In the genomic region with DNA sequence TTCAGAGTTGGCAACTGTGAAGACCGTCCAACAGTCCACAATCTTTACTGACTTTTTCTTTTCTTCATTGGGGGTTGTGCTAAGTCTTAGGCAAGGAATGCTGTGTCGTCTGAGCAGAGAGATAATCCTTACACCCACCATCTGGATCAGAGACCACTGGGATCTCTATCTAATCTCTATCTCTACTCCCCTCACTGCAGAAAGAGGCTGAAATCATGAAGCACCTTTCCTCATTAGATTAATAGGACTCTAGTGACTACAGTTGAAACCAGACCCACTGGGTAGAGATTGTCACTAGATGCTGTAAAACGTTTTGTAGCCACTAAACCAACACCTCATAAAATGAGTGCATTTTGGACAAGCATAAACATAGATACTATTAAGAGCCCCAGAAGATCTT, we compare ENCODE assay signal across 23 cellular contexts.
"Had no signal": no experiment of that assay in that cellular context is flagged by ENCODE, and none has a peak within 500 bp of the region (broad histone marks: within the 10 kb centered on the region; RNA-seq: fewer than 3 reads in every experiment).

No MANE protein-coding gene starts in this region.

- H3K9me3 Mint-ChIP-seq: dendritic cell treated with granulocyte-macrophage colony-stimulating factor and Interleukin-4, amounts not matched to agents 40 ng/mL and 50 ng/mL, for 4 days; effector memory CD8-positive, alpha-beta T cell; naive B cell had no signal

- H3K27ac Mint-ChIP-seq: dendritic cell treated with granulocyte-macrophage colony-stimulating factor and Interleukin-4, amounts not matched to agents 40 ng/mL and 50 ng/mL, for 4 days; effector memory CD8-positive, alpha-beta T cell; naive B cell; nephron had no signal

- H3K27me3 ChIP-seq: esophagus squamous epithelium, gastroesophageal sphincter, left lung, ovary, stomach had no signal

- ATAC-seq: effector memory CD8-positive, alpha-beta T cell; gastroesophageal sphincter; left lung had no signal

- H3K4me3 Mint-ChIP-seq: dendritic cell treated with granulocyte-macrophage colony-stimulating factor and Interleukin-4, amounts not matched to agents 40 ng/mL and 50 ng/mL, for 4 days; effector memory CD8-positive, alpha-beta T cell; naive B cell; nephron had no signal

- H3K4me1 Mint-ChIP-seq: naive B cell had no signal

- H3K36me3 Mint-ChIP-seq: naive B cell had no signal

- H3K4me1 ChIP-seq: esophagus squamous epithelium, left lung, stomach had no signal

- DNase-seq: effector memory CD8-positive, alpha-beta T cell; esophagus squamous epithelium; foreskin fibroblast; glutamatergic neuron; left lung; mesenchymal stem cell; naive B cell; ovary; right cardiac atrium; small intestine; stimulated activated CD4-positive, alpha-beta T cell treated with anti-CD3 and anti-CD28 coated beads, Interleukin-12 subunit alpha, Interleukin-12 subunit beta, amount 100 ng/mL, for 4 hours; stimulated activated naive CD4-positive, alpha-beta T cell; stomach; substantia nigra; trophoblast cell had no signal

- FAIRE-seq: colon, keratinocyte, small intestine had no signal

- H3K4me3 ChIP-seq: esophagus squamous epithelium, gastroesophageal sphincter, left lung, lung, ovary, stomach, thoracic aorta had no signal

- H3K9me3 ChIP-seq: esophagus squamous epithelium, gastroesophageal sphincter, left lung, ovary, stomach, thoracic aorta had no signal

- H3K36me3 ChIP-seq: esophagus squamous epithelium, gastroesophageal sphincter, left lung, ovary, stomach, thoracic aorta had no signal

- H3K27ac ChIP-seq: epithelial cell of prostate, esophagus squamous epithelium, gastroesophageal sphincter, left lung, ovary, stomach, thoracic aorta had no signal

- H3K27me3 Mint-ChIP-seq: dendritic cell treated with granulocyte-macrophage colony-stimulating factor and Interleukin-4, amounts not matched to agents 40 ng/mL and 50 ng/mL, for 4 days had no signal
